ENCODE assay signal across 8 cellular contexts in the genomic region with DNA sequence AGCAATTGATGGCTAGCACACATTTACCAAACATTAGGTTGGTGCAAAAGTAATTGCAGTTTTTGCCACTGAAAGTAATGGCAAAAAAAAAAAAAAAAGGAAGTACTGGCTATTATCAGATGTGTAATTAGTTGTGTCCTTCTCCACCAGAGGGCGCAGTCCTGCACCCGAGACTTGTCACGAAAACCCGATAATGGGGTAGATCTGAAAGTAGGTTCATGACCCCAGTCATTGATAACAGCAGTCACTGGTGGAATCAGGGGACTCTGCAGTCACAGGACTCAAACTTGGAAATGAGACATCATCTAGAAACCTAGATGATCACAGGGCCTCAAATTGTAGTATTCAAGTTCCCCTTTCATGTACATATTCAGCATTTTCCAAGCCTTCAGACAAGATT. TPM values are rescaled to one million over a fixed set of nuclear protein-coding genes. Genes with fewer than 3 reads are reported as not detected.
DNase-seq lines count a peak whose midpoint lies in the region; ATAC-seq and TF ChIP-seq lines count a peak whose summit lies in the region.

No MANE protein-coding gene starts in this region.

- H3K36me3 ChIP-seq in esophagus muscularis mucosa (no peaks in the 10 kb centered on the region), neural progenitor cell (no peaks in the 10 kb centered on the region), upper lobe of left lung (no peaks in the 10 kb centered on the region)

- no peak overlapping the region for H3K4me3 ChIP-seq in esophagus muscularis mucosa
- H3K4me3 ChIP-seq in neural progenitor cell: no peak overlapping the region
- H3K4me3 ChIP-seq in upper lobe of left lung: no peak overlapping the region

- ATAC-seq in HG02938 (IDR thresholded peaks at IDR 0.05; ENCODE audit: unreplicated experiment) (peak; percentile 71), upper lobe of left lung (ENCODE audit: low FRiP score in 2 of 2) (peak in 1 of 2 donors; percentile 57)

- H3K4me1 Mint-ChIP-seq in activated CD4-positive, alpha-beta memory T cell treated with anti-CD3 and anti-CD28 coated beads, Interleukin-2, amount 10 ng/mL, durations not matched to agents 7 days and 5 days: peaks cover 8% of the 10 kb centered on the region
- H3K4me1 Mint-ChIP-seq in neural progenitor cell: no peaks in the 10 kb centered on the region

- no peaks in the 10 kb centered on the region for H3K27me3 Mint-ChIP-seq in activated CD4-positive, alpha-beta memory T cell treated with anti-CD3 and anti-CD28 coated beads, Interleukin-2, amount 10 ng/mL, durations not matched to agents 7 days and 5 days
- peaks cover 10% of the 10 kb centered on the region for H3K27me3 Mint-ChIP-seq in neural progenitor cell (ENCODE audit: insufficient read depth, low read depth)

- peaks cover 0 to 5% (median 0%) of the 10 kb centered on the region in 4 donors for H3K27me3 ChIP-seq in esophagus muscularis mucosa
- H3K27me3 ChIP-seq in neural progenitor cell: no peaks in the 10 kb centered on the region
- H3K27me3 ChIP-seq in upper lobe of left lung: no peaks in the 10 kb centered on the region

- H3K79me2 ChIP-seq in neural progenitor cell (ENCODE audit: low read depth): no peaks in the 10 kb centered on the region

- no peaks in the 10 kb centered on the region for H3K9me3 ChIP-seq in esophagus muscularis mucosa
- no peaks in the 10 kb centered on the region for H3K9me3 ChIP-seq in neural progenitor cell (ENCODE audit: low read depth)
- H3K9me3 ChIP-seq in upper lobe of left lung: no peaks in the 10 kb centered on the region

- no peak overlapping the region for H3K4me2 ChIP-seq in neural progenitor cell

- no peaks in the 10 kb centered on the region for H4K20me1 ChIP-seq in neural progenitor cell (ENCODE audit: low read depth)

- 16% methylated on average over 4 of the region's 4 CpGs for WGBS in esophagus muscularis mucosa
- 0 to 2% methylated on average over 4 of the region's 4 CpGs for WGBS in upper lobe of left lung, 2 donors

- POLR2A ChIA-PET in activated CD4-positive, alpha-beta memory T cell treated with anti-CD3 and anti-CD28 coated beads, Interleukin-2, amount 10 ng/mL, durations not matched to agents 7 days and 5 days (lab: Charles Lee): interaction anchor here (1.1 kb wide), 1 partner anchor 28 kb away, joined by 4 read pairs; no protein-coding TSS in a partner anchor

- DNase-seq in SHP77 (lab: John Stamatoyannopoulos, UW): peak; percentile 1 to 34
- no peak for DNase-seq in SHP77 treated with DMSO at 0.1 percent for 48 hours (lab: John Stamatoyannopoulos, UW)
- DNase-seq in NCI-H748 (lab: John Stamatoyannopoulos, UW; ENCODE audit: unreplicated experiment): peak; percentile 75
- peak; percentile 72 for DNase-seq in activated CD4-positive, alpha-beta memory T cell treated with anti-CD3 and anti-CD28 coated beads, Interleukin-2, amount 10 ng/mL, durations not matched to agents 7 days and 5 days
- no peak for DNase-seq in esophagus muscularis mucosa (ENCODE audit: extremely low spot score)
- peak; percentile 89 for DNase-seq in neural progenitor cell (ENCODE audit: low spot score)
- peak in 1 of 2 donors; percentile 69 for DNase-seq in upper lobe of left lung

- no peaks in the 10 kb centered on the region for H3F3A ChIP-seq in neural progenitor cell (ENCODE audit: low read depth)

- H3K36me3 Mint-ChIP-seq in activated CD4-positive, alpha-beta memory T cell treated with anti-CD3 and anti-CD28 coated beads, Interleukin-2, amount 10 ng/mL, durations not matched to agents 7 days and 5 days (ENCODE audit: low read depth): no peaks in the 10 kb centered on the region
- H3K36me3 Mint-ChIP-seq in neural progenitor cell: no peaks in the 10 kb centered on the region

- H3K27ac ChIP-seq in esophagus muscularis mucosa (replicated peaks in 1 of 4): no peak overlapping the region
- no peak overlapping the region for H3K27ac ChIP-seq in neural progenitor cell
- H3K27ac ChIP-seq in upper lobe of left lung: no peak overlapping the region

- no peak overlapping the region for H2AFZ ChIP-seq in neural progenitor cell (replicated peaks)

- H3K4me3 Mint-ChIP-seq in activated CD4-positive, alpha-beta memory T cell treated with anti-CD3 and anti-CD28 coated beads, Interleukin-2, amount 10 ng/mL, durations not matched to agents 7 days and 5 days: no peak overlapping the region
- no peak overlapping the region for H3K4me3 Mint-ChIP-seq in neural progenitor cell

- TF ChIP-seq EP300 in esophagus muscularis mucosa (IDR thresholded peaks at IDR 0.05) (no peak), upper lobe of left lung (IDR thresholded peaks at IDR 0.05) (no peak)

- H3K4me1 ChIP-seq in esophagus muscularis mucosa (peaks cover 0 to 9% (median 2%) of the 10 kb centered on the region in 4 donors), neural progenitor cell (no peaks in the 10 kb centered on the region), upper lobe of left lung (no peaks in the 10 kb centered on the region)

- H3K9me3 Mint-ChIP-seq in activated CD4-positive, alpha-beta memory T cell treated with anti-CD3 and anti-CD28 coated beads, Interleukin-2, amount 10 ng/mL, durations not matched to agents 7 days and 5 days: no peaks in the 10 kb centered on the region
- no peaks in the 10 kb centered on the region for H3K9me3 Mint-ChIP-seq in neural progenitor cell

- H3K27ac Mint-ChIP-seq in activated CD4-positive, alpha-beta memory T cell treated with anti-CD3 and anti-CD28 coated beads, Interleukin-2, amount 10 ng/mL, durations not matched to agents 7 days and 5 days: no peak overlapping the region
- H3K27ac Mint-ChIP-seq in neural progenitor cell: no peak overlapping the region

- intact Hi-C loops in esophagus muscularis mucosa (cut with DNase I): no loop called here

- no peak overlapping the region for H3K9ac ChIP-seq in neural progenitor cell

- CTCF ChIA-PET in activated CD4-positive, alpha-beta memory T cell treated with anti-CD3 and anti-CD28 coated beads, Interleukin-2, amount 10 ng/mL, durations not matched to agents 7 days and 5 days (lab: Charles Lee): interaction anchor here (1.1 to 2.1 kb wide), 2 partner anchors 13 to 146 kb away, joined by 4 to 19 read pairs; a partner anchor contains a TSS

- TF ChIP-seq POLR2A in esophagus muscularis mucosa (IDR thresholded peaks at IDR 0.05; ENCODE audit: low read depth): no peak
- TF ChIP-seq POLR2A in upper lobe of left lung (IDR thresholded peaks at IDR 0.05): no peak

- TF ChIP-seq CTCF in esophagus muscularis mucosa (IDR thresholded peaks at IDR 0.05) (peak in 2 of 3 experiments; percentile 39 to 41), neural progenitor cell (IDR thresholded peaks at IDR 0.05) (peak; percentile 91), upper lobe of left lung (IDR thresholded peaks at IDR 0.05) (peak in 5 of 6 experiments; percentile 28 to 48 (median 38))

RNA-seq across cellular contexts. Expression of a gene that starts 13.1 kb away (rescaled TPM):
- total RNA-seq in activated CD4-positive, alpha-beta memory T cell treated with anti-CD3 and anti-CD28 coated beads, Interleukin-2, amount 10 ng/mL, durations not matched to agents 7 days and 5 days: 10 to 100 TPM; 37.3 to 39.5 TPM
- total RNA-seq in esophagus muscularis mucosa: 10 to 100 TPM; 46.3 to 63.8 (median 52.3) TPM
- total RNA-seq in neural progenitor cell (ENCODE audit: low replicate concordance): 32.4 and 52.7 TPM in 2 replicates
- total RNA-seq in upper lobe of left lung: 10 to 100 TPM; 40.3 to 54.5 (median 45.1) TPM

RNA-seq across cellular contexts. Expression of a gene that starts 26.8 kb away (rescaled TPM):
- total RNA-seq in activated CD4-positive, alpha-beta memory T cell treated with anti-CD3 and anti-CD28 coated beads, Interleukin-2, amount 10 ng/mL, durations not matched to agents 7 days and 5 days: 100 to 1,000 TPM; 205 to 218 TPM
- total RNA-seq in esophagus muscularis mucosa: 100 to 1,000 TPM; 152 to 621 (median 206) TPM
- total RNA-seq in neural progenitor cell (ENCODE audit: low replicate concordance): 110 and 168 TPM in 2 replicates
- 1,000 to 10,000 TPM in 4 of 6 donors, 100 to 1,000 TPM in 2; 657 to 1,891 (median 1,145) TPM for total RNA-seq in upper lobe of left lung

Comparison
In these comparisons a context has a peak if more than half of its experiments do, and no peak if none do; other contexts are left out.
1. DNase-seq: peak in SHP77 (2 of 2), NCI-H748 (single experiment), activated CD4-positive, alpha-beta memory T cell treated with anti-CD3 and anti-CD28 coated beads, Interleukin-2, amount 10 ng/mL, durations not matched to agents 7 days and 5 days (single experiment) and neural progenitor cell (single experiment); none in SHP77 treated with DMSO at 0.1 percent for 48 hours (single experiment) and esophagus muscularis mucosa (single experiment).
2. CTCF ChIP-seq: peak in every context shown above with its lines; median percentile 91 in neural progenitor cell; 40 in esophagus muscularis mucosa; 38 in upper lobe of left lung.